ENCODE assay signal across 1 cellular context in the genomic region with DNA sequence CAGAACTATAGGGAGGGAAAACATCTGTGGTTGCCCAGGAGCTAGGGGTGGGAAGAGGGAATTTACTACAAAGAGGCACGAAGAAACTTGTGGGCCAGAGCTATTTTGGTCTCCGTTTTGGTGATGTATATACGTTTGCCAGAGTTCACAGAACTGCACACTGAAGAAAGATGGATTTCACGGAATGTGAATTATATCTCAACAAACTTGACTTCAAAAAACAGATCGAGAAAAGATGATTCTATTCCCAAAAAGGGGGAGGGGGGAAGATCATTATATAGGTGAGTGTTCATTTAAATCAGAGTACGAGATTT.
TF ChIP-seq lines count a peak whose summit lies in the region.

No MANE protein-coding gene starts in this region.

TF ChIP-seq in endothelial cell of umbilical vein, 7 proteins besides CTCF, POLR2A, EP300 and RAD21:
- TF ChIP-seq MAX (IDR thresholded peaks at IDR 0.05; ENCODE audit: insufficient read depth, insufficient read length) (no peak), MYC (IDR thresholded peaks at IDR 0.05; ENCODE audit: low read depth, low read length) (no peak), FOS (IDR thresholded peaks at IDR 0.05; ENCODE audit: borderline replicate concordance, insufficient read depth, low read length) (no peak), POLR2AphosphoS5 (IDR thresholded peaks at IDR 0.05; ENCODE audit: insufficient read depth, low read depth, low read length) (no peak), GATA2 (IDR thresholded peaks at IDR 0.05; ENCODE audit: insufficient read depth, insufficient read length, low read depth, low read length) (no peak), EZH2 (IDR thresholded peaks at IDR 0.05; ENCODE audit: borderline replicate concordance, low read depth, low read length, severe bottlenecking) (no peak), JUN (IDR thresholded peaks at IDR 0.05; ENCODE audit: borderline replicate concordance, insufficient read depth, insufficient read length, low read depth) (no peak)
